Comparison of ENCODE assay signal across 14 cellular contexts in genomic region chr14:54711812-54712211, GRCh38.
DNase-seq lines count a peak whose midpoint lies in the region; ATAC-seq, FAIRE-seq and TF ChIP-seq lines count a peak whose summit lies in the region.
"Had no signal": no experiment of that assay in that cellular context is flagged by ENCODE, and none has a peak within 500 bp of the region (broad histone marks: within the 10 kb centered on the region; RNA-seq: fewer than 3 reads in every experiment).

No MANE protein-coding gene starts in this region.

- H3K27me3 Mint-ChIP-seq in activated CD8-positive, alpha-beta T cell treated with anti-CD3 and anti-CD28 coated beads, Interleukin-2, amount 10 ng/mL, durations not matched to agents 7 days and 5 days (ENCODE audit: low read depth): peaks cover 8% of the 10 kb centered on the region
- peaks cover 5% of the 10 kb centered on the region for H3K27me3 Mint-ChIP-seq in stimulated activated naive CD8-positive, alpha-beta T cell treated with anti-CD3 and anti-CD28 coated beads, Interleukin-15, amount 100 ng/mL, for 72 hours
- H3K27me3 Mint-ChIP-seq in effector memory CD8-positive, alpha-beta T cell: peaks cover 0 to 14% of the 10 kb centered on the region in 2 donors

- peak overlapping the region; percentile 75 for H3K27ac Mint-ChIP-seq in activated CD8-positive, alpha-beta T cell treated with anti-CD3 and anti-CD28 coated beads, Interleukin-2, amount 10 ng/mL, durations not matched to agents 7 days and 5 days
- H3K27ac Mint-ChIP-seq in stimulated activated naive CD8-positive, alpha-beta T cell treated with anti-CD3 and anti-CD28 coated beads, Interleukin-15, amount 100 ng/mL, for 72 hours: peak overlapping the region in 1 of 2 donors; percentile 35
- H3K27ac Mint-ChIP-seq in effector memory CD8-positive, alpha-beta T cell: no peak overlapping the region

- no peak for DNase-seq in GM12891 (ENCODE audit: insufficient read length, low spot score)
- DNase-seq in activated CD8-positive, alpha-beta T cell treated with anti-CD3 and anti-CD28 coated beads, Interleukin-2, amount 10 ng/mL, durations not matched to agents 7 days and 5 days: peak; percentile 67
- DNase-seq in right cardiac atrium: no peak
- DNase-seq in stimulated activated naive CD8-positive, alpha-beta T cell treated with anti-CD3 and anti-CD28 coated beads, Interleukin-15, amount 100 ng/mL, for 72 hours: peak in 1 of 2 donors; percentile 15
- no peak for DNase-seq in anterior cingulate cortex (lab: John Stamatoyannopoulos, UW)
- DNase-seq in effector memory CD8-positive, alpha-beta T cell: no peak
- no peak for DNase-seq in activated CD8-positive, alpha-beta memory T cell treated with anti-CD3 and anti-CD28 coated beads, Interleukin-2, amount 50 U/mL, for 4 hours
- DNase-seq: activated naive CD4-positive, alpha-beta T cell treated with anti-CD3 and anti-CD28 coated beads, Interleukin-2, amount 50 U/mL, for 16 hours; effector memory CD4-positive, alpha-beta T cell; NCI-H2029; SW 1271 had no signal

- TF ChIP-seq POLR2A in GM12891 (IDR thresholded peaks at IDR 0.05; ENCODE audit: low read depth, low read length): no peak

- POLR2A ChIA-PET in activated CD8-positive, alpha-beta T cell treated with anti-CD3 and anti-CD28 coated beads, Interleukin-2, amount 10 ng/mL, durations not matched to agents 7 days and 5 days (lab: Charles Lee): interaction anchor here (0.6 to 1.2 kb wide), 2 partner anchors 12 to 14 kb away, joined by 4 read pairs; no protein-coding TSS in a partner anchor

- intact Hi-C loops in right cardiac atrium (cut with DNase I): no loop called here

- no peaks in the 10 kb centered on the region for H3K9me3 ChIP-seq in right cardiac atrium (ENCODE audit: control insufficient read depth, low read length)

- WGBS in right cardiac atrium: 53% methylated on average over 4 of the region's 4 CpGs

- no peaks in the 10 kb centered on the region for H3K27me3 ChIP-seq in right cardiac atrium (ENCODE audit: control insufficient read depth, insufficient read depth)

- peak overlapping the region; percentile 91 for H3K27ac ChIP-seq in right cardiac atrium (ENCODE audit: low read length)

- FAIRE-seq in GM12891 (lab: Jason Lieb, UNC): peak; percentile 51
- FAIRE-seq: H1 had no signal

- peaks cover 21% of the 10 kb centered on the region for H3K4me1 ChIP-seq in right cardiac atrium (ENCODE audit: control insufficient read depth, insufficient read depth, low read length)

- H3K4me1 Mint-ChIP-seq in activated CD8-positive, alpha-beta T cell treated with anti-CD3 and anti-CD28 coated beads, Interleukin-2, amount 10 ng/mL, durations not matched to agents 7 days and 5 days (ENCODE audit: low read depth): peaks cover 27% of the 10 kb centered on the region
- H3K4me1 Mint-ChIP-seq in stimulated activated naive CD8-positive, alpha-beta T cell treated with anti-CD3 and anti-CD28 coated beads, Interleukin-15, amount 100 ng/mL, for 72 hours: peaks cover 17% of the 10 kb centered on the region
- H3K4me1 Mint-ChIP-seq in effector memory CD8-positive, alpha-beta T cell (ENCODE audit: low read depth in 2 of 2): no peaks in the 10 kb centered on the region

- peaks cover 7% of the 10 kb centered on the region for H3K36me3 Mint-ChIP-seq in activated CD8-positive, alpha-beta T cell treated with anti-CD3 and anti-CD28 coated beads, Interleukin-2, amount 10 ng/mL, durations not matched to agents 7 days and 5 days (ENCODE audit: low read depth)
- no peaks in the 10 kb centered on the region for H3K36me3 Mint-ChIP-seq in effector memory CD8-positive, alpha-beta T cell (ENCODE audit: insufficient read depth)
- H3K36me3 Mint-ChIP-seq: CD8-positive, alpha-beta memory T cell had no signal

- H3K4me3 ChIP-seq in right cardiac atrium (ENCODE audit: low read length): no peak overlapping the region

- ATAC-seq in activated CD8-positive, alpha-beta T cell treated with anti-CD3 and anti-CD28 coated beads, Interleukin-2, amount 10 ng/mL, durations not matched to agents 7 days and 5 days: peak; percentile 79
- peak in 1 of 2 donors; percentile 47 for ATAC-seq in right cardiac atrium
- ATAC-seq in stimulated activated naive CD8-positive, alpha-beta T cell treated with anti-CD3 and anti-CD28 coated beads, Interleukin-15, amount 100 ng/mL, for 72 hours: peak; percentile 45
- ATAC-seq in effector memory CD8-positive, alpha-beta T cell (replicated peaks): no peak
- no peak for ATAC-seq in GM21619 (IDR thresholded peaks at IDR 0.05; ENCODE audit: unreplicated experiment)

- CTCF ChIA-PET in activated CD8-positive, alpha-beta T cell treated with anti-CD3 and anti-CD28 coated beads, Interleukin-2, amount 10 ng/mL, durations not matched to agents 7 days and 5 days (lab: Charles Lee): interaction anchor here (1.1 to 4.2 kb wide), 3 partner anchors 11 to 61 kb away, joined by 3 to 25 read pairs (median 13); no protein-coding TSS in a partner anchor

- H3K4me3 Mint-ChIP-seq in activated CD8-positive, alpha-beta T cell treated with anti-CD3 and anti-CD28 coated beads, Interleukin-2, amount 10 ng/mL, durations not matched to agents 7 days and 5 days: peak overlapping the region; percentile 40
- no peak overlapping the region for H3K4me3 Mint-ChIP-seq in stimulated activated naive CD8-positive, alpha-beta T cell treated with anti-CD3 and anti-CD28 coated beads, Interleukin-15, amount 100 ng/mL, for 72 hours
- no peak overlapping the region for H3K4me3 Mint-ChIP-seq in effector memory CD8-positive, alpha-beta T cell

- peaks cover 5% of the 10 kb centered on the region for H3K9me3 Mint-ChIP-seq in activated CD8-positive, alpha-beta T cell treated with anti-CD3 and anti-CD28 coated beads, Interleukin-2, amount 10 ng/mL, durations not matched to agents 7 days and 5 days (ENCODE audit: insufficient read depth)
- H3K9me3 Mint-ChIP-seq in stimulated activated naive CD8-positive, alpha-beta T cell treated with anti-CD3 and anti-CD28 coated beads, Interleukin-15, amount 100 ng/mL, for 72 hours: no peaks in the 10 kb centered on the region
- H3K9me3 Mint-ChIP-seq in effector memory CD8-positive, alpha-beta T cell: no peaks in the 10 kb centered on the region
- H3K9me3 Mint-ChIP-seq: CD8-positive, alpha-beta memory T cell had no signal

TF ChIP-seq in GM12891, 5 proteins besides CTCF, POLR2A, EP300 and RAD21:
- TF ChIP-seq POLR2AphosphoS5 (IDR thresholded peaks at IDR 0.05; ENCODE audit: low read depth, low read length) (no peak), SPI1 (IDR thresholded peaks at IDR 0.05; ENCODE audit: low read depth, low read length) (no peak), POU2F2 (IDR thresholded peaks at IDR 0.05; ENCODE audit: low read depth, low read length) (no peak), TAF1 (IDR thresholded peaks at IDR 0.05; ENCODE audit: low read depth, low read length) (no peak)

Comparison
In these comparisons a context has a peak if more than half of its experiments do, and no peak if none do; other contexts are left out.
1. ATAC-seq: peak in activated CD8-positive, alpha-beta T cell treated with anti-CD3 and anti-CD28 coated beads, Interleukin-2, amount 10 ng/mL, durations not matched to agents 7 days and 5 days (single experiment) and stimulated activated naive CD8-positive, alpha-beta T cell treated with anti-CD3 and anti-CD28 coated beads, Interleukin-15, amount 100 ng/mL, for 72 hours (single experiment); none in effector memory CD8-positive, alpha-beta T cell (single experiment) and GM21619 (single experiment).